8 cellular contexts compared by ENCODE assay signal in genomic region chr12:113214938-113215400, GRCh38. TPM values are rescaled to one million over a fixed set of nuclear protein-coding genes. Genes with fewer than 3 reads are reported as not detected.
A peak's percentile ranks its signal among the peaks of the same experiment; 100 is the strongest.
DNase-seq lines count a peak whose midpoint lies in the region; ATAC-seq and TF ChIP-seq lines count a peak whose summit lies in the region.

No MANE protein-coding gene starts in this region.

- H3K9ac ChIP-seq in BLaER1 treated with 17β-estradiol and CSF1 and Interleukin-3, amounts not matched to agents 10 nM and 100 nM, result peak overlapping the region in 7 of 11 experiments; percentile 1 to 70 (median 63); a peak in 13 of 22 replicates
- H3K9ac ChIP-seq in HCT116 (ENCODE audit: low read length), result peak overlapping the region; percentile 29; the same call in 1 of the 2 replicates

- TF ChIP-seq CTCF in HCT116 (IDR thresholded peaks at IDR 0.05 in 2 of 3, conservative IDR thresholded peaks at IDR 0.05 in 1 of 3; ENCODE audit: borderline replicate concordance in 1 of 3, insufficient read depth in 1 of 3, low read depth in 2 of 3, low read length in 2 of 3), result no peak
- no peak for TF ChIP-seq CTCF in Panc1 (IDR thresholded peaks at IDR 0.05)

- peaks cover 0 to 9% (median 0%) of the 10 kb centered on the region in 11 experiments; a peak in 1 of 22 replicates for H3K36me3 ChIP-seq in BLaER1 treated with 17β-estradiol and CSF1 and Interleukin-3, amounts not matched to agents 10 nM and 100 nM
- no peaks in the 10 kb centered on the region for H3K36me3 ChIP-seq in HCT116 (ENCODE audit: control insufficient read depth in 1 of 2, insufficient read depth in 2 of 2, low read length in 2 of 2)
- H3K36me3 ChIP-seq in Panc1 (ENCODE audit: control insufficient read depth, insufficient read depth, low read length), result no peaks in the 10 kb centered on the region

- H2AFZ ChIP-seq in HCT116 (ENCODE audit: low read depth, low read length, poor library complexity, severe bottlenecking), result no peak overlapping the region

- no peaks in the 10 kb centered on the region for H3K79me2 ChIP-seq in HCT116 (ENCODE audit: insufficient read depth, low read length)

- in situ Hi-C loops in Panc1 (cut with HindIII; ENCODE audit: low pct_unique_long_range_greater_than_20kb, low sequenced_read_pairs), result no loop called here

- intact Hi-C loops in HCT116 (cut with micrococcal nuclease) (no loop called here), Panc1 (cut with micrococcal nuclease; ENCODE audit: unreplicated experiment) (no loop called here)

- DNase-seq in HCT116 (ENCODE audit: low read depth, low spot score) (peak; percentile 93), Panc1 (ENCODE audit: low read depth, low spot score) (no peak), dermis microvascular lymphatic vessel endothelial cell (ENCODE audit: low read depth in 2 of 2) (peak; percentile 69 to 92), middle frontal gyrus (ENCODE audit: extremely low spot score, low spot score) (no peak)
- peak; percentile 69 for DNase-seq in natural killer cell treated with Interleukin-12 subunit alpha and Interleukin-12 subunit beta and Interleukin-15 and Interleukin-18, amount 100 ng/mL, for 72 hours (ENCODE audit: low spot score)
- DNase-seq in activated CD8-positive, alpha-beta memory T cell treated with anti-CD3 and anti-CD28 coated beads, Interleukin-2, amount 50 U/mL, for 4 hours, result no peak

- no peaks in the 10 kb centered on the region for H3K9me2 ChIP-seq in HCT116 (ENCODE audit: insufficient read depth)

- no TSS peak for BruUV-seq in HCT116 (replicated peaks; lab: Mats Ljungman, UMichigan)
- no TSS peak for BruUV-seq in Panc1 (replicated peaks; lab: Mats Ljungman, UMichigan)

- peaks cover 38 to 41% of the 10 kb centered on the region in 2 donors for H3K4me1 Mint-ChIP-seq in natural killer cell treated with Interleukin-12 subunit alpha and Interleukin-12 subunit beta and Interleukin-15 and Interleukin-18, amount 100 ng/mL, for 72 hours (ENCODE audit: low read depth in 2 of 2)

- POLR2A ChIA-PET in HCT116 (lab: Charles Lee) (no interaction called here), Panc1 (lab: Charles Lee) (no interaction called here)

- H3K27ac ChIP-seq in BLaER1 treated with 17β-estradiol and CSF1 and Interleukin-3, amounts not matched to agents 10 nM and 100 nM, result peak overlapping the region; percentile 1 to 86 (median 69); a peak in 20 of 22 replicates
- peak overlapping the region; percentile 45; the same call in 1 of the 2 replicates for H3K27ac ChIP-seq in HCT116 (ENCODE audit: low read depth, low read length)
- peak overlapping the region; percentile 70 for H3K27ac ChIP-seq in Panc1 (ENCODE audit: low read length)

- H3K4me3 ChIP-seq in BLaER1 treated with 17β-estradiol and CSF1 and Interleukin-3, amounts not matched to agents 10 nM and 100 nM, result peak overlapping the region in 1 of 10 experiments; percentile 20; a peak in 1 of 20 replicates
- no peak overlapping the region for H3K4me3 ChIP-seq in HCT116 (replicated peaks in 1 of 2; ENCODE audit: low read depth in 1 of 2, low read length in 2 of 2)
- H3K4me3 ChIP-seq in Panc1 (ENCODE audit: low read depth in 2 of 2, low read length in 2 of 2), result no peak overlapping the region

- peaks cover 34 to 100% (median 93%) of the 10 kb centered on the region in 11 experiments for H3K27me3 ChIP-seq in BLaER1 treated with 17β-estradiol and CSF1 and Interleukin-3, amounts not matched to agents 10 nM and 100 nM
- no peaks in the 10 kb centered on the region for H3K27me3 ChIP-seq in HCT116 (ENCODE audit: insufficient read depth, low read length)
- no peaks in the 10 kb centered on the region for H3K27me3 ChIP-seq in Panc1 (ENCODE audit: control insufficient read depth, insufficient read depth, low read length)

- H3K27me3 Mint-ChIP-seq in natural killer cell treated with Interleukin-12 subunit alpha and Interleukin-12 subunit beta and Interleukin-15 and Interleukin-18, amount 100 ng/mL, for 72 hours, result no peaks in the 10 kb centered on the region

- CTCF ChIA-PET in HCT116 (lab: Charles Lee), result no interaction called here
- CTCF ChIA-PET in Panc1 (lab: Charles Lee), result no interaction called here

- H3K9me3 ChIP-seq in BLaER1 treated with 17β-estradiol and CSF1 and Interleukin-3, amounts not matched to agents 10 nM and 100 nM (replicated peaks in 1 of 11), result peaks cover 0 to 13% (median 0%) of the 10 kb centered on the region in 11 experiments; a peak in 2 of 22 replicates
- no peaks in the 10 kb centered on the region for H3K9me3 ChIP-seq in HCT116 (ENCODE audit: control insufficient read depth in 1 of 2, insufficient read depth in 1 of 2, low read depth in 1 of 2, low read length in 2 of 2)
- no peaks in the 10 kb centered on the region for H3K9me3 ChIP-seq in Panc1 (ENCODE audit: control insufficient read depth, insufficient read depth, low read depth, low read length)

- TF ChIP-seq RAD21 in HCT116 (IDR thresholded peaks at IDR 0.05; ENCODE audit: low read depth), result no peak; the same call in none of the 2 replicates

- TF ChIP-seq POLR2A in HCT116 (IDR thresholded peaks at IDR 0.05; ENCODE audit: borderline replicate concordance, extremely low read depth, insufficient read depth, insufficient read length), result no peak

- ATAC-seq in HCT116 (peak; percentile 91), Panc1 (peak; percentile 90), HG03439 (IDR thresholded peaks at IDR 0.05; ENCODE audit: unreplicated experiment) (no peak)
- ATAC-seq in natural killer cell treated with Interleukin-12 subunit alpha and Interleukin-12 subunit beta and Interleukin-15 and Interleukin-18, amount 100 ng/mL, for 72 hours, result peak; percentile 82 to 91

- H3K4me3 Mint-ChIP-seq in natural killer cell treated with Interleukin-12 subunit alpha and Interleukin-12 subunit beta and Interleukin-15 and Interleukin-18, amount 100 ng/mL, for 72 hours, result peak overlapping the region; percentile 48

- peaks cover 0 to 5% (median 0%) of the 10 kb centered on the region in 11 experiments; a peak in 1 of 22 replicates for H4K20me1 ChIP-seq in BLaER1 treated with 17β-estradiol and CSF1 and Interleukin-3, amounts not matched to agents 10 nM and 100 nM
- H4K20me1 ChIP-seq in HCT116 (ENCODE audit: insufficient read depth), result no peaks in the 10 kb centered on the region

- H3K36me3 Mint-ChIP-seq in natural killer cell treated with Interleukin-12 subunit alpha and Interleukin-12 subunit beta and Interleukin-15 and Interleukin-18, amount 100 ng/mL, for 72 hours, result peaks cover 6% of the 10 kb centered on the region

- H3K9me3 Mint-ChIP-seq in natural killer cell treated with Interleukin-12 subunit alpha and Interleukin-12 subunit beta and Interleukin-15 and Interleukin-18, amount 100 ng/mL, for 72 hours, result no peaks in the 10 kb centered on the region

- peaks cover 33 to 99% (median 62%) of the 10 kb centered on the region in 10 experiments for H3K4me1 ChIP-seq in BLaER1 treated with 17β-estradiol and CSF1 and Interleukin-3, amounts not matched to agents 10 nM and 100 nM
- H3K4me1 ChIP-seq in HCT116 (ENCODE audit: control insufficient read depth in 1 of 2, insufficient read depth in 2 of 2, low read length in 2 of 2), result peaks cover 27 to 41% of the 10 kb centered on the region in 2 experiments
- peaks cover 17% of the 10 kb centered on the region for H3K4me1 ChIP-seq in Panc1 (ENCODE audit: control insufficient read depth, insufficient read depth, low read length)

- peak overlapping the region; percentile 84 to 93 for H3K27ac Mint-ChIP-seq in natural killer cell treated with Interleukin-12 subunit alpha and Interleukin-12 subunit beta and Interleukin-15 and Interleukin-18, amount 100 ng/mL, for 72 hours

- peak overlapping the region in 10 of 11 experiments; percentile 16 to 98 (median 80); a peak in 19 of 22 replicates for H3K4me2 ChIP-seq in BLaER1 treated with 17β-estradiol and CSF1 and Interleukin-3, amounts not matched to agents 10 nM and 100 nM
- peak overlapping the region; percentile 62 for H3K4me2 ChIP-seq in HCT116 (ENCODE audit: low read length)

- RAD21 ChIA-PET in HCT116 (lab: Charles Lee; ENCODE audit: low non-redundant PET in 1 of 2, low total read pairs in 2 of 2, uncharacterized antibody in 2 of 2, unreplicated experiment in 2 of 2), result no interaction called here

RNA-seq across cellular contexts. Expression of gene TPCN1, which starts 6.3 kb away (rescaled TPM):
- 29.7 TPM for total RNA-seq in HCT116 (2021; ENCODE audit: unreplicated experiment)
- 23.5 and 29.4 TPM in 2 replicates for polyA plus RNA-seq in HCT116 (2012)
- total RNA-seq in Panc1 (2021; ENCODE audit: unreplicated experiment), result 75.2 TPM
- 94.6 TPM for polyA plus RNA-seq in Panc1 (2012; ENCODE audit: insufficient read length)
- 5.5 and 7.2 TPM in 2 replicates for total RNA-seq in dermis microvascular lymphatic vessel endothelial cell
- 10 to 100 TPM; 14.1 to 43.6 TPM for total RNA-seq in natural killer cell treated with Interleukin-12 subunit alpha and Interleukin-12 subunit beta and Interleukin-15 and Interleukin-18, amount 100 ng/mL, for 72 hours

RNA-seq across cellular contexts. Expression of gene RITA1, which starts 29.4 kb away (rescaled TPM):
- total RNA-seq in HCT116 (2021; ENCODE audit: unreplicated experiment) (20.7 TPM), Panc1 (2021; ENCODE audit: unreplicated experiment) (41.0 TPM), dermis microvascular lymphatic vessel endothelial cell (14.2 and 21.4 TPM in 2 replicates)
- 14.2 and 15.8 TPM in 2 replicates for polyA plus RNA-seq in HCT116 (2012)
- polyA plus RNA-seq in Panc1 (2012; ENCODE audit: insufficient read length), result 45.7 TPM
- total RNA-seq in natural killer cell treated with Interleukin-12 subunit alpha and Interleukin-12 subunit beta and Interleukin-15 and Interleukin-18, amount 100 ng/mL, for 72 hours, result 10 to 100 TPM; 19.6 to 27.3 TPM

RNA-seq across cellular contexts. Expression of gene DDX54, which starts 29.7 kb away (rescaled TPM):
- total RNA-seq in HCT116 (2021; ENCODE audit: unreplicated experiment) (110 TPM), Panc1 (2021; ENCODE audit: unreplicated experiment) (101 TPM), dermis microvascular lymphatic vessel endothelial cell (32.5 and 38.8 TPM in 2 replicates)
- 69.3 and 81.2 TPM in 2 replicates for polyA plus RNA-seq in HCT116 (2012)
- 156 TPM for polyA plus RNA-seq in Panc1 (2012; ENCODE audit: insufficient read length)
- total RNA-seq in natural killer cell treated with Interleukin-12 subunit alpha and Interleukin-12 subunit beta and Interleukin-15 and Interleukin-18, amount 100 ng/mL, for 72 hours, result 100 to 1,000 TPM in 1 of 2 donors, 10 to 100 TPM in 1; 85.8 to 143 TPM

Comparison
In these comparisons a context has a peak if more than half of its experiments do, and no peak if none do; other contexts are left out.
1. DNase-seq: peak in HCT116 (single experiment), dermis microvascular lymphatic vessel endothelial cell (2 of 2) and natural killer cell treated with Interleukin-12 subunit alpha and Interleukin-12 subunit beta and Interleukin-15 and Interleukin-18, amount 100 ng/mL, for 72 hours (single experiment); none in Panc1 (single experiment), activated CD8-positive, alpha-beta memory T cell treated with anti-CD3 and anti-CD28 coated beads, Interleukin-2, amount 50 U/mL, for 4 hours (single experiment) and middle frontal gyrus (single experiment).
2. Peak in every context shown above with its lines, with median percentiles within 50 percentile points of each other: H3K27ac ChIP-seq.